ENCODE assay signal across 19 cellular contexts in the genomic region with DNA sequence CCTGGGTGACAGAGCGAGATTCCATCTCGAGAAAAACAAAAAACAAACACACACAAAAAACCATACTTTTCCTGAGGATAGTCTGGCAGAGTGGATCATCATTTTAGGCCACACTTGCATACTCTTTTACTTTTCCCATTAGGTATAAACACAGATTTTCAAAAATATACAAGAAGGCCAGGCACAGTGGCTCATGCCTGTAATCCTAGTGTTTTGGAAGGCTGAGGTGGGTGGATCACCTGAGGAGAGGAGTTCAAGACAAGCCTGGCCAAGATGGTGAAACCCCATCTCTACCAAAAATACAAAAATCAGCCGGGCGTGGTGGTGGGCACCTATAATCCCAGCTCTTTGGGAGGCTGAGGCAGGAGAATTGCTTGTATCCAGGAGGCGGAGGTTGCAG.
"Had no signal": no experiment of that assay in that cellular context is flagged by ENCODE, and none has a peak within 500 bp of the region (broad histone marks: within the 10 kb centered on the region; RNA-seq: fewer than 3 reads in every experiment).

No MANE protein-coding gene starts in this region.

- H3K27ac ChIP-seq: SJCRH30 had no signal

- DNase-seq: Karpas-422, KG1, MG63, NCI-H1092, NCI-H1105 treated with DMSO at 0.1 percent for 48 hours, NCI-H1417 treated with DMSO at 0.1 percent for 48 hours, NCI-H146, NCI-H187, NCI-H2029, NCI-H2081 treated with DMSO at 0.1 percent for 48 hours, NCI-H2171, NCI-H226, NCI-H446, NCI-H510A, NCI-H524 treated with DMSO at 0.1 percent for 48 hours, NCI-H774, RPMI8226, SHP77 treated with DMSO at 0.1 percent for 48 hours, SJCRH30 had no signal

- H3K4me3 ChIP-seq: MG63, SJCRH30 had no signal

- H3K9me3 ChIP-seq: MG63, SJCRH30 had no signal

- H3K27me3 ChIP-seq: MG63, SJCRH30 had no signal

- H3K4me1 ChIP-seq: SJCRH30 had no signal
